ENCODE assay signal across 12 cellular contexts in genomic region chr22:31253949-31254348, GRCh38. TPM values are rescaled to one million over a fixed set of nuclear protein-coding genes. Genes with fewer than 3 reads are reported as not detected.
DNase-seq lines count a peak whose midpoint lies in the region; ATAC-seq and TF ChIP-seq lines count a peak whose summit lies in the region.
"Had no signal": no experiment of that assay in that cellular context is flagged by ENCODE, and none has a peak within 500 bp of the region (broad histone marks: within the 10 kb centered on the region; RNA-seq: fewer than 3 reads in every experiment).

No MANE protein-coding gene starts in this region.

- in situ Hi-C loops in GM23248 (cut with MboI) = no loop called here

- DNase-seq in COLO668 (lab: John Stamatoyannopoulos, UW; ENCODE audit: unreplicated experiment) (peak; percentile 60), NCI-H510A (lab: John Stamatoyannopoulos, UW) (peak; percentile 54), fibroblast of pulmonary artery (ENCODE audit: low read depth) (peak; percentile 22), GM23248 (no peak), NCI-H2081 treated with DMSO at 0.1 percent for 48 hours (lab: John Stamatoyannopoulos, UW) (no peak)
- DNase-seq in activated CD4-positive, alpha-beta T cell treated with anti-CD3 and anti-CD28 coated beads, Interleukin-2, amount 50 U/mL, for 4 hours = no peak
- DNase-seq: activated B cell treated with CpG ODN at 0.5 μM for 24 hours; activated naive CD4-positive, alpha-beta T cell treated with anti-CD3 and anti-CD28 coated beads, Interleukin-2, amount 50 U/mL, for 16 hours had no signal

- H3K9ac ChIP-seq in GM23248 = no peak overlapping the region

- TF ChIP-seq CTCF in fibroblast of pulmonary artery (IDR thresholded peaks at IDR 0.05; ENCODE audit: low read length, missing control alignments) = no peak

- WGBS in GM23248 (ENCODE audit: low coverage in 1 of 2, low lambda C conversion rate in 2 of 2, missing lambda C conversion rate in 2 of 2), 2 experiments = 99% methylated on average over 4 of the region's 4 CpGs

- no peaks in the 10 kb centered on the region for H3F3A ChIP-seq in GM23248 (ENCODE audit: insufficient read depth)

- no peak overlapping the region for H3K4me2 ChIP-seq in GM23248 (ENCODE audit: unreplicated experiment)

- no peak for ATAC-seq in HG02642 (IDR thresholded peaks at IDR 0.05; ENCODE audit: poor library complexity, unreplicated experiment)
- ATAC-seq: Panc1; stimulated activated memory B cell treated with anti-CD40 and anti-IgM and Interleukin-4, amounts not matched to agents 10 μg/mL and 1 μg/mL and 100 μg/mL, for 72 hours had no signal

- no peak overlapping the region for H2AFZ ChIP-seq in GM23248

- H3K4me3 ChIP-seq in fibroblast of pulmonary artery (replicated peaks; ENCODE audit: low read depth, low read length) (no peak overlapping the region), muscle layer of duodenum (ENCODE audit: low read depth in 1 of 2, low read length in 2 of 2) (no peak overlapping the region), GM23248 (no peak overlapping the region)

- H4K20me1 ChIP-seq in GM23248 (ENCODE audit: insufficient read depth) = no peaks in the 10 kb centered on the region

- H3K9me2 ChIP-seq in GM23248 (ENCODE audit: insufficient read depth) = no peaks in the 10 kb centered on the region

- H3K27me3 ChIP-seq in muscle layer of duodenum (ENCODE audit: low read depth, low read length) (no peaks in the 10 kb centered on the region), GM23248 (replicated peaks; ENCODE audit: insufficient read depth) (no peaks in the 10 kb centered on the region)

- H3K9me3 ChIP-seq in muscle layer of duodenum (ENCODE audit: control insufficient read depth in 1 of 2, low read length in 2 of 2) = no peaks in the 10 kb centered on the region
- no peaks in the 10 kb centered on the region for H3K9me3 ChIP-seq in GM23248 (ENCODE audit: low read depth)

- peaks cover 50% of the 10 kb centered on the region for H3K79me2 ChIP-seq in GM23248 (ENCODE audit: insufficient read depth)

- H3K4me1 ChIP-seq in muscle layer of duodenum (ENCODE audit: control insufficient read depth in 1 of 2, insufficient read depth in 2 of 2, low read length in 2 of 2) (peaks cover 8 to 14% of the 10 kb centered on the region in 2 donors), GM23248 (ENCODE audit: insufficient read depth) (peaks cover 11% of the 10 kb centered on the region)

- H3K36me3 ChIP-seq in muscle layer of duodenum (ENCODE audit: control insufficient read depth in 1 of 2, insufficient read depth in 2 of 2, low read length in 2 of 2) = peaks cover 5 to 8% of the 10 kb centered on the region in 2 donors
- H3K36me3 ChIP-seq in GM23248 (ENCODE audit: low read depth) = no peaks in the 10 kb centered on the region; the same call in 1 of the 2 replicates

- H3K27ac ChIP-seq in muscle layer of duodenum (ENCODE audit: low read length) (peak overlapping the region; percentile 3), GM23248 (no peak overlapping the region)

RNA-seq across cellular contexts. Expression of gene PIK3IP1, which starts 38.3 kb away (rescaled TPM):
- total RNA-seq in GM23248 (2014; rRNA removed; shearing (Covaris generic)) = 8.3 and 16.1 TPM in 2 replicates
- polyA plus RNA-seq in GM23248 (2016; fragmentation: Nextera tagmentation; extraction: Ambion mirVana) = 10.0 and 11.1 TPM in 2 replicates

RNA-seq across cellular contexts. Expression of gene LIMK2, which starts 41.9 kb away (rescaled TPM):
- total RNA-seq in GM23248 (2014; rRNA removed; shearing (Covaris generic)) = 19.3 and 19.5 TPM in 2 replicates
- 10.7 and 11.1 TPM in 2 replicates for polyA plus RNA-seq in GM23248 (2016; fragmentation: Nextera tagmentation; extraction: Ambion mirVana)

Comparison
In these comparisons a context has a peak if more than half of its experiments do, and no peak if none do; other contexts are left out.
1. DNase-seq: peak in COLO668 (single experiment), NCI-H510A (single experiment) and fibroblast of pulmonary artery (single experiment); none in activated CD4-positive, alpha-beta T cell treated with anti-CD3 and anti-CD28 coated beads, Interleukin-2, amount 50 U/mL, for 4 hours (0 of 2), GM23248 (single experiment) and NCI-H2081 treated with DMSO at 0.1 percent for 48 hours (single experiment).